ENCODE assay signal across 21 cellular contexts in genomic region chr18:79545255-79545654, GRCh38.
A peak's percentile ranks its signal among the peaks of the same experiment; 100 is the strongest.
DNase-seq lines count a peak whose midpoint lies in the region; ATAC-seq and TF ChIP-seq lines count a peak whose summit lies in the region.
"Had no signal": no experiment of that assay in that cellular context is flagged by ENCODE, and none has a peak within 500 bp of the region (broad histone marks: within the 10 kb centered on the region; RNA-seq: fewer than 3 reads in every experiment).

No MANE protein-coding gene starts in this region.

- no peak for ATAC-seq in natural killer cell
- ATAC-seq in natural killer cell treated with Interleukin-12 subunit alpha and Interleukin-12 subunit beta and Interleukin-15 and Interleukin-18, amount 100 ng/mL, for 72 hours = no peak
- ATAC-seq in left lung = no peak
- no peak for ATAC-seq in GM19324 (IDR thresholded peaks at IDR 0.05; ENCODE audit: low FRiP score, unreplicated experiment)
- ATAC-seq: CD8-positive, alpha-beta T cell; HepG2 had no signal

- H3K4me3 Mint-ChIP-seq in natural killer cell = no peak overlapping the region
- no peak overlapping the region for H3K4me3 Mint-ChIP-seq in natural killer cell treated with Interleukin-12 subunit alpha and Interleukin-12 subunit beta and Interleukin-15 and Interleukin-18, amount 100 ng/mL, for 72 hours
- H3K4me3 Mint-ChIP-seq: CD8-positive, alpha-beta T cell had no signal

- H3K4me3 ChIP-seq in left lung (no peak overlapping the region), spleen (no peak overlapping the region), brain microvascular endothelial cell (ENCODE audit: low read depth, low read length) (no peak overlapping the region)
- H3K4me3 ChIP-seq: BLaER1, Peyer's patch had no signal

- no peak for TF ChIP-seq POLR2A in spleen (IDR thresholded peaks at IDR 0.05)

- H3K27me3 Mint-ChIP-seq in natural killer cell (ENCODE audit: low read depth in 2 of 2) = peaks cover 0 to 3% of the 10 kb centered on the region in 2 donors
- no peaks in the 10 kb centered on the region for H3K27me3 Mint-ChIP-seq in natural killer cell treated with Interleukin-12 subunit alpha and Interleukin-12 subunit beta and Interleukin-15 and Interleukin-18, amount 100 ng/mL, for 72 hours

- H3K9me3 Mint-ChIP-seq in natural killer cell = peaks cover 0 to 9% of the 10 kb centered on the region in 2 donors
- peaks cover 9% of the 10 kb centered on the region for H3K9me3 Mint-ChIP-seq in natural killer cell treated with Interleukin-12 subunit alpha and Interleukin-12 subunit beta and Interleukin-15 and Interleukin-18, amount 100 ng/mL, for 72 hours
- H3K9me3 Mint-ChIP-seq: CD8-positive, alpha-beta T cell had no signal

- in situ Hi-C loops in brain microvascular endothelial cell (cut with HindIII; ENCODE audit: low pct_ligation_motif_present, low sequenced_read_pairs) = no loop called here

- H3K36me3 ChIP-seq in left lung (no peaks in the 10 kb centered on the region), spleen (no peaks in the 10 kb centered on the region), brain microvascular endothelial cell (replicated peaks) (no peaks in the 10 kb centered on the region)
- H3K36me3 ChIP-seq: BLaER1, Peyer's patch had no signal

- H3K36me3 Mint-ChIP-seq in natural killer cell = no peaks in the 10 kb centered on the region
- no peaks in the 10 kb centered on the region for H3K36me3 Mint-ChIP-seq in natural killer cell treated with Interleukin-12 subunit alpha and Interleukin-12 subunit beta and Interleukin-15 and Interleukin-18, amount 100 ng/mL, for 72 hours
- H3K36me3 Mint-ChIP-seq: CD8-positive, alpha-beta T cell had no signal

- H3K27me3 ChIP-seq in left lung (peaks cover 0 to 40% of the 10 kb centered on the region in 2 donors), spleen (replicated peaks in 1 of 7) (peaks cover 0 to 33% (median 0%) of the 10 kb centered on the region in 7 donors), brain microvascular endothelial cell (replicated peaks) (peaks cover 15% of the 10 kb centered on the region)
- H3K27me3 ChIP-seq: Peyer's patch had no signal

- intact Hi-C loops in natural killer cell (cut with micrococcal nuclease) = no loop called here
- intact Hi-C loops in left lung (cut with DNase I) = no loop called here
- intact Hi-C loops in spleen (cut with DNase I; ENCODE audit: low total_unique reads) = no loop called here

- H3K9me3 ChIP-seq in left lung (no peaks in the 10 kb centered on the region), spleen (no peaks in the 10 kb centered on the region)
- H3K9me3 ChIP-seq: Peyer's patch had no signal

- no peaks in the 10 kb centered on the region for H3K4me1 ChIP-seq in left lung
- H3K4me1 ChIP-seq in spleen = no peaks in the 10 kb centered on the region
- H3K4me1 ChIP-seq: Peyer's patch had no signal

- peak; percentile 13 for DNase-seq in natural killer cell
- no peak for DNase-seq in natural killer cell treated with Interleukin-12 subunit alpha and Interleukin-12 subunit beta and Interleukin-15 and Interleukin-18, amount 100 ng/mL, for 72 hours (ENCODE audit: low spot score)
- peak; percentile 29 to 66 for DNase-seq in left lung
- peak; percentile 57 for DNase-seq in spleen
- DNase-seq in T-helper 9 cell = no peak
- DNase-seq in RPMI8226 = no peak
- DNase-seq in brain microvascular endothelial cell = no peak
- DNase-seq: CD8-positive, alpha-beta T cell; DMS53; EL; KBM-7; NCI-H1105; NCI-H1694; NCI-H2081 treated with DMSO at 0.1 percent for 48 hours; NCI-H446 treated with DMSO at 0.1 percent for 48 hours; NCI-H69; SHP77 had no signal

- WGBS in spleen, 5 donors = 86 to 91% (median 87%) methylated on average over 16 to 20 of the region's 20 CpGs

- no peak overlapping the region for H3K27ac Mint-ChIP-seq in natural killer cell
- no peak overlapping the region for H3K27ac Mint-ChIP-seq in natural killer cell treated with Interleukin-12 subunit alpha and Interleukin-12 subunit beta and Interleukin-15 and Interleukin-18, amount 100 ng/mL, for 72 hours
- H3K27ac Mint-ChIP-seq: CD8-positive, alpha-beta T cell had no signal

- peaks cover 0 to 4% of the 10 kb centered on the region in 2 donors for H3K4me1 Mint-ChIP-seq in natural killer cell
- H3K4me1 Mint-ChIP-seq in natural killer cell treated with Interleukin-12 subunit alpha and Interleukin-12 subunit beta and Interleukin-15 and Interleukin-18, amount 100 ng/mL, for 72 hours (ENCODE audit: low read depth in 2 of 2) = no peaks in the 10 kb centered on the region

- no peak overlapping the region for H3K27ac ChIP-seq in left lung
- no peak overlapping the region for H3K27ac ChIP-seq in spleen
- no peak overlapping the region for H3K27ac ChIP-seq in brain microvascular endothelial cell
- H3K27ac ChIP-seq: BLaER1, Peyer's patch had no signal

- no peak for TF ChIP-seq CTCF in natural killer cell (IDR thresholded peaks at IDR 0.05)
- no peak for TF ChIP-seq CTCF in left lung (IDR thresholded peaks at IDR 0.05)
- TF ChIP-seq CTCF in spleen (IDR thresholded peaks at IDR 0.05 in 8 of 11, conservative IDR thresholded peaks at IDR 0.05 in 3 of 11) = no peak
- TF ChIP-seq CTCF in brain microvascular endothelial cell (IDR thresholded peaks at IDR 0.05; ENCODE audit: low read depth, low read length, missing control alignments) = no peak

Comparison
In these comparisons a context has a peak if more than half of its experiments do, and no peak if none do; other contexts are left out.
1. DNase-seq: peak in natural killer cell (single experiment), left lung (2 of 2) and spleen (single experiment); none in natural killer cell treated with Interleukin-12 subunit alpha and Interleukin-12 subunit beta and Interleukin-15 and Interleukin-18, amount 100 ng/mL, for 72 hours (single experiment), T-helper 9 cell (single experiment), RPMI8226 (single experiment) and brain microvascular endothelial cell (single experiment).